ENCODE assay signal across 38 cellular contexts in the genomic region with DNA sequence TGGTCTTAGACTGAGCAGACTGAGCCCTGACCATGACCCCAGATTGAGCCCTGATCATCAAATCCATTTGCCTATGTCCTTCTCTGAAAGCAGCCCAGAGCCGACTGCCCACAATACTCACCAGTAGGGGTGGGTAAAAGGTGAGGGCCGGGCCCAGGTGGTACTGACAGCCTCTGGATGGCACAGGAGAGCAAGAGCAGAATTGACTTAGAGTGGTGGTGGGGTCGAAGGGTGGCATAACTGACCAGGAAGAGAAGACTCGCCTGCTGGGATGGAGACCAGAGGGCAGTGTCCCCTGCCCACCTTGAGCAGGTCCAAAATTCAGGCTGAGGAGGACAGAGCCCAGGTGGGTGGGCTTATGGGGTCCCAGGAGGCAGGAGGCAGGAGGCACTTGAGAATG.
"Had no signal": no experiment of that assay in that cellular context is flagged by ENCODE, and none has a peak within 500 bp of the region (broad histone marks: within the 10 kb centered on the region; RNA-seq: fewer than 3 reads in every experiment).

No MANE protein-coding gene starts in this region.

- FAIRE-seq: bronchial epithelial cell, TTC549 had no signal

- H3K9me3 Mint-ChIP-seq: activated B cell treated with CpG ODN at 0.5 μM for 24 hours; activated CD4-positive, alpha-beta memory T cell treated with anti-CD3 and anti-CD28 coated beads for 36 hours; activated CD4-positive, alpha-beta T cell treated with anti-CD3 and anti-CD28 coated beads, Interleukin-2, amount 10 ng/mL, durations not matched to agents 24 days and 14 days; activated CD8-positive, alpha-beta T cell treated with anti-CD3 and anti-CD28 coated beads for 36 hours; activated naive CD4-positive, alpha-beta T cell treated with anti-CD3 and anti-CD28 coated beads for 36 hours; activated naive CD4-positive, alpha-beta T cell treated with anti-CD3 and anti-CD28 coated beads, Interleukin-2, amount 50 U/mL, for 72 hours; activated naive CD8-positive, alpha-beta T cell treated with anti-CD3 and anti-CD28 coated beads for 36 hours; activated T-cell treated with anti-CD3 and anti-CD28 coated beads, Interleukin-2, amount 50 U/mL, for 4 hours; activated T-cell treated with anti-CD3 and anti-CD28 coated beads, Interleukin-2, amount 50 U/mL, for 72 hours; activated T-helper 1 cell treated with anti-CD3 and anti-CD28 coated beads, Interleukin-12 subunit alpha, Interleukin-12 subunit beta, Interleukin-2, Interleukin-4 antibody, amounts not matched to agents 30 ng/mL and 10 ng/mL and 1 ng/mL, durations not matched to agents 14 hours and 24 hours and 36 hours; activated T-helper 17 cell treated with anti-CD3 and anti-CD28 coated beads, Interleukin-2, amount 50 U/mL, for 72 hours; central memory CD8-positive, alpha-beta T cell; T-helper 1 cell treated with Interleukin-12 subunit alpha and Interleukin-12 subunit beta and Interleukin-4 antibody, amounts not matched to agents 30 μg/mL and 1 μg/mL, for 36 hours; T-helper 2 cell treated with Interferon-gamma antibody and Interleukin-4, amounts not matched to agents 5 μg/mL and 100 μg/mL, for 36 hours had no signal

- H3K36me3 ChIP-seq: adrenal gland, ascending aorta, cardiac muscle cell had no signal

- H3K36me3 Mint-ChIP-seq: activated CD4-positive, alpha-beta memory T cell treated with anti-CD3 and anti-CD28 coated beads for 36 hours; activated naive CD4-positive, alpha-beta T cell treated with anti-CD3 and anti-CD28 coated beads, Interleukin-2, amount 50 U/mL, for 72 hours; activated naive CD8-positive, alpha-beta T cell treated with anti-CD3 and anti-CD28 coated beads for 36 hours; brain had no signal

- H3K4me3 Mint-ChIP-seq: activated B cell treated with CpG ODN at 0.5 μM for 24 hours; activated CD4-positive, alpha-beta memory T cell treated with anti-CD3 and anti-CD28 coated beads for 36 hours; activated CD4-positive, alpha-beta T cell treated with anti-CD3 and anti-CD28 coated beads, Interleukin-2, amount 10 ng/mL, durations not matched to agents 24 days and 14 days; activated CD8-positive, alpha-beta T cell treated with anti-CD3 and anti-CD28 coated beads for 36 hours; activated naive CD4-positive, alpha-beta T cell treated with anti-CD3 and anti-CD28 coated beads for 36 hours; activated naive CD8-positive, alpha-beta T cell treated with anti-CD3 and anti-CD28 coated beads for 36 hours; activated T-cell treated with anti-CD3 and anti-CD28 coated beads, Interleukin-2, amount 50 U/mL, for 4 hours; activated T-cell treated with anti-CD3 and anti-CD28 coated beads, Interleukin-2, amount 50 U/mL, for 72 hours; activated T-helper 1 cell treated with anti-CD3 and anti-CD28 coated beads, Interleukin-12 subunit alpha, Interleukin-12 subunit beta, Interleukin-2, Interleukin-4 antibody, amounts not matched to agents 30 ng/mL and 10 ng/mL and 1 ng/mL, durations not matched to agents 14 hours and 24 hours and 36 hours; activated T-helper 17 cell treated with anti-CD3 and anti-CD28 coated beads, Interleukin-2, amount 50 U/mL, for 72 hours; brain; central memory CD8-positive, alpha-beta T cell; T-helper 1 cell treated with Interleukin-12 subunit alpha and Interleukin-12 subunit beta and Interleukin-4 antibody, amounts not matched to agents 30 μg/mL and 1 μg/mL, for 36 hours; T-helper 2 cell treated with Interferon-gamma antibody and Interleukin-4, amounts not matched to agents 5 μg/mL and 100 μg/mL, for 36 hours had no signal

- H3K4me1 Mint-ChIP-seq: activated CD4-positive, alpha-beta T cell treated with anti-CD3 and anti-CD28 coated beads, Interleukin-2, amount 10 ng/mL, durations not matched to agents 24 days and 14 days; activated naive CD8-positive, alpha-beta T cell treated with anti-CD3 and anti-CD28 coated beads for 36 hours; activated T-helper 17 cell treated with anti-CD3 and anti-CD28 coated beads, Interleukin-2, amount 50 U/mL, for 72 hours; central memory CD8-positive, alpha-beta T cell had no signal

- ATAC-seq: activated CD8-positive, alpha-beta T cell treated with anti-CD3 and anti-CD28 coated beads for 36 hours; activated naive CD4-positive, alpha-beta T cell treated with anti-CD3 and anti-CD28 coated beads, Interleukin-2, amount 50 U/mL, for 72 hours; activated T-cell treated with anti-CD3 and anti-CD28 coated beads, Interleukin-2, amount 50 U/mL, for 4 hours; activated T-cell treated with anti-CD3 and anti-CD28 coated beads, Interleukin-2, amount 50 U/mL, for 72 hours; activated T-helper 17 cell treated with anti-CD3 and anti-CD28 coated beads, Interleukin-2, amount 50 U/mL, for 72 hours had no signal

- DNase-seq: activated B cell treated with CpG ODN at 0.5 μM for 24 hours; activated CD4-positive, alpha-beta memory T cell treated with anti-CD3 and anti-CD28 coated beads for 36 hours; activated CD4-positive, alpha-beta T cell treated with anti-CD3 and anti-CD28 coated beads for 4 hours; activated CD4-positive, alpha-beta T cell treated with anti-CD3 and anti-CD28 coated beads, Interleukin-2, amount 10 ng/mL, durations not matched to agents 24 days and 14 days; activated CD4-positive, alpha-beta T cell treated with anti-CD3 and anti-CD28 coated beads, Interleukin-2, amount 50 U/mL, for 1 hour; activated CD4-positive, alpha-beta T cell treated with anti-CD3 and anti-CD28 coated beads, Interleukin-2, amount 50 U/mL, for 4 hours; activated CD4-positive, CD25-positive, alpha-beta regulatory T cell treated with anti-CD3 and anti-CD28 coated beads, Interleukin-2, amount 50 U/mL, for 72 hours; activated CD8-positive, alpha-beta memory T cell treated with anti-CD3 and anti-CD28 coated beads, Interleukin-2, amount 50 U/mL, for 4 hours; activated CD8-positive, alpha-beta T cell treated with anti-CD3 and anti-CD28 coated beads for 36 hours; activated effector memory CD4-positive, alpha-beta T cell treated with anti-CD3 and anti-CD28 coated beads, Interleukin-2, amount 50 U/mL, for 16 hours; activated gamma-delta T cell treated with Interleukin-2 at 50 U/mL for 16 hours; activated naive CD4-positive, alpha-beta T cell; activated naive CD4-positive, alpha-beta T cell treated with anti-CD3 and anti-CD28 coated beads for 36 hours; activated naive CD4-positive, alpha-beta T cell treated with anti-CD3 and anti-CD28 coated beads, Interleukin-2, amount 50 U/mL, for 16 hours; activated naive CD8-positive, alpha-beta T cell treated with anti-CD3 and anti-CD28 coated beads for 36 hours; activated T-cell treated with anti-CD3 and anti-CD28 coated beads for 4 hours; activated T-cell treated with anti-CD3 and anti-CD28 coated beads, Interleukin-2, amount 50 U/mL, for 1 hour; activated T-cell treated with anti-CD3 and anti-CD28 coated beads, Interleukin-2, amount 50 U/mL, for 4 hours; activated T-cell treated with anti-CD3 and anti-CD28 coated beads, Interleukin-2, amount 50 U/mL, for 72 hours; adrenal gland; amniotic stem cell; caudate nucleus; cerebellar nuclear complex; T-helper 1 cell; T-helper 2 cell; T-helper 9 cell had no signal

- H3K4me1 ChIP-seq: adrenal gland, ascending aorta had no signal

- H3K27me3 ChIP-seq: adrenal gland, ascending aorta, cardiac muscle cell had no signal

- H3K27ac Mint-ChIP-seq: activated B cell treated with CpG ODN at 0.5 μM for 24 hours; activated CD4-positive, alpha-beta memory T cell treated with anti-CD3 and anti-CD28 coated beads for 36 hours; activated CD4-positive, alpha-beta T cell treated with anti-CD3 and anti-CD28 coated beads, Interleukin-2, amount 10 ng/mL, durations not matched to agents 24 days and 14 days; activated CD8-positive, alpha-beta T cell treated with anti-CD3 and anti-CD28 coated beads for 36 hours; activated naive CD4-positive, alpha-beta T cell treated with anti-CD3 and anti-CD28 coated beads for 36 hours; activated naive CD4-positive, alpha-beta T cell treated with anti-CD3 and anti-CD28 coated beads, Interleukin-2, amount 50 U/mL, for 72 hours; activated naive CD8-positive, alpha-beta T cell treated with anti-CD3 and anti-CD28 coated beads for 36 hours; activated T-cell treated with anti-CD3 and anti-CD28 coated beads, Interleukin-2, amount 50 U/mL, for 72 hours; activated T-helper 1 cell treated with anti-CD3 and anti-CD28 coated beads, Interleukin-12 subunit alpha, Interleukin-12 subunit beta, Interleukin-2, Interleukin-4 antibody, amounts not matched to agents 30 ng/mL and 10 ng/mL and 1 ng/mL, durations not matched to agents 14 hours and 24 hours and 36 hours; activated T-helper 17 cell treated with anti-CD3 and anti-CD28 coated beads, Interleukin-2, amount 50 U/mL, for 72 hours; brain; T-helper 1 cell treated with Interleukin-12 subunit alpha and Interleukin-12 subunit beta and Interleukin-4 antibody, amounts not matched to agents 30 μg/mL and 1 μg/mL, for 36 hours; T-helper 2 cell treated with Interferon-gamma antibody and Interleukin-4, amounts not matched to agents 5 μg/mL and 100 μg/mL, for 36 hours had no signal

- H3K9me3 ChIP-seq: adrenal gland, ascending aorta had no signal

- H3K4me3 ChIP-seq: adrenal gland, ascending aorta, cardiac muscle cell had no signal

- H3K27ac ChIP-seq: adrenal gland, ascending aorta, cardiac muscle cell, VCaP had no signal
